In genomic region chr3:114496021-114496434, GRCh38 we compare ENCODE assay signal across 14 cellular contexts.
DNase-seq lines count a peak whose midpoint lies in the region; ATAC-seq and TF ChIP-seq lines count a peak whose summit lies in the region.
"Had no signal": no experiment of that assay in that cellular context is flagged by ENCODE, and none has a peak within 500 bp of the region (broad histone marks: within the 10 kb centered on the region; RNA-seq: fewer than 3 reads in every experiment).

No MANE protein-coding gene starts in this region.

- H3K4me1 Mint-ChIP-seq in chondrocyte (ENCODE audit: low read depth) = peaks cover 54% of the 10 kb centered on the region

- dilution Hi-C loops in IMR-90 (cut with HindIII; ENCODE audit: low sequenced_read_pairs, unreplicated experiment) = no loop called here

- H3K9me3 ChIP-seq in IMR-90 (ENCODE audit: control insufficient read depth, insufficient read depth, low read length) = no peaks in the 10 kb centered on the region
- H3K9me3 ChIP-seq: upper lobe of right lung had no signal

- H3K4me2 ChIP-seq in IMR-90 (ENCODE audit: low read depth, low read length) = peak overlapping the region; percentile 29; the same call in 1 of the 2 replicates

- no peak overlapping the region for H2BK120ac ChIP-seq in IMR-90 (ENCODE audit: low read depth, low read length)

- H3K56ac ChIP-seq in IMR-90 (ENCODE audit: extremely low read depth, insufficient read depth, low read length) = no peak overlapping the region

- BruUV-seq in IMR-90 (replicated peaks; lab: Mats Ljungman, UMichigan) = no TSS peak

- TF ChIP-seq CTCF in IMR-90 (conservative IDR thresholded peaks at IDR 0.05; ENCODE audit: low read depth, low read length) (no peak), chondrocyte (IDR thresholded peaks at IDR 0.05) (no peak)

- no peaks in the 10 kb centered on the region for H3K79me2 ChIP-seq in ACC112 (ENCODE audit: control insufficient read depth, insufficient read depth, low read length, unreplicated experiment)

- no peaks in the 10 kb centered on the region for H3K27me3 Mint-ChIP-seq in chondrocyte (ENCODE audit: low read depth)

- peaks cover 17% of the 10 kb centered on the region for H3K9me1 ChIP-seq in IMR-90 (ENCODE audit: insufficient read depth, low read length)

- no CpG with 5 or more reads among the region's 1 CpG for WGBS in IMR-90 (ENCODE audit: extremely low coverage in 2 of 2, insufficient read length in 1 of 2), 2 experiments

- H3K4me3 ChIP-seq in ACC112 (ENCODE audit: low read depth, low read length) (peak overlapping the region; percentile 32; the same call in 1 of the 2 replicates), IMR-90 (ENCODE audit: insufficient read depth, low read depth, low read length) (no peak overlapping the region)
- H3K4me3 ChIP-seq: upper lobe of right lung had no signal

- POLR2A ChIA-PET in IMR-90 (lab: Charles Lee; ENCODE audit: unreplicated experiment) = no interaction called here

- H2BK5ac ChIP-seq in IMR-90 (ENCODE audit: low read depth, low read length, poor library complexity, severe bottlenecking) = peak overlapping the region; percentile 11

- peak overlapping the region; percentile 10; the same call in 1 of the 2 replicates for H4K91ac ChIP-seq in IMR-90 (ENCODE audit: insufficient read depth, low read depth, low read length)

- TF ChIP-seq POLR2A in IMR-90 (IDR thresholded peaks at IDR 0.05; ENCODE audit: low read depth, low read length) = no peak

- CTCF ChIA-PET in IMR-90 (lab: Yijun Ruan, JAX) = interaction anchor here (0.6 to 1.3 kb wide), 4 partner anchors 9 to 721 kb away, joined by 3 to 6 read pairs (median 3); no protein-coding TSS in a partner anchor

- H4K5ac ChIP-seq in IMR-90 (ENCODE audit: low read depth, low read length) = no peak overlapping the region

- no peak overlapping the region for H2AK5ac ChIP-seq in IMR-90 (ENCODE audit: low read depth, low read length)

- 0 out of 2 replicates have a peak overlapping the region, but pooled peaks have one; percentile 8 for H3K18ac ChIP-seq in IMR-90 (ENCODE audit: low read depth, low read length)

- H3K23ac ChIP-seq in IMR-90 (ENCODE audit: low read depth, low read length) = no peak overlapping the region

- no peaks in the 10 kb centered on the region for H3K27me3 ChIP-seq in ACC112 (ENCODE audit: insufficient read depth, low read length)
- H3K27me3 ChIP-seq in IMR-90 (ENCODE audit: control insufficient read depth, insufficient read depth, low read length) = no peaks in the 10 kb centered on the region
- H3K27me3 ChIP-seq: upper lobe of right lung had no signal

- H4K8ac ChIP-seq in IMR-90 (ENCODE audit: low read depth in 2 of 2, low read length in 2 of 2) = no peak overlapping the region

- no peak overlapping the region for H3K4me3 Mint-ChIP-seq in chondrocyte (ENCODE audit: unreplicated experiment)
- H3K4me3 Mint-ChIP-seq: activated CD4-positive, alpha-beta memory T cell treated with anti-CD3 and anti-CD28 coated beads, Interleukin-2, amount 10 ng/mL, durations not matched to agents 7 days and 5 days; T-helper 17 cell had no signal

- H3K36me3 ChIP-seq in ACC112 (ENCODE audit: insufficient read depth, low read length) = no peaks in the 10 kb centered on the region
- H3K36me3 ChIP-seq in IMR-90 (ENCODE audit: control insufficient read depth, insufficient read depth, low read length) = 0 out of 2 replicates have a peak, but pooled peaks cover 1% of the 10 kb centered on the region
- H3K36me3 ChIP-seq: upper lobe of right lung had no signal

- no peak for TF ChIP-seq RAD21 in IMR-90 (IDR thresholded peaks at IDR 0.05; ENCODE audit: low read length)

- H3K27ac ChIP-seq in ACC112 (ENCODE audit: low read depth, low read length) (peak overlapping the region; percentile 88), IMR-90 (ENCODE audit: insufficient read depth, low read length) (peak overlapping the region; percentile 28; the same call in 1 of the 2 replicates)
- H3K27ac ChIP-seq: upper lobe of right lung had no signal

- H2AFZ ChIP-seq in ACC112 (ENCODE audit: low read length, unreplicated experiment) = no peak overlapping the region
- no peak overlapping the region for H2AFZ ChIP-seq in IMR-90 (replicated peaks; ENCODE audit: low read length, poor library complexity)

- peaks cover 8% of the 10 kb centered on the region; the same call in 1 of the 2 replicates for H4K20me1 ChIP-seq in IMR-90 (ENCODE audit: insufficient read depth, low read length)

- H3K4me1 ChIP-seq in ACC112 (ENCODE audit: control insufficient read depth, insufficient read depth, low read length, unreplicated experiment) (peaks cover 63% of the 10 kb centered on the region), IMR-90 (ENCODE audit: control insufficient read depth, insufficient read depth, low read length) (peaks cover 8% of the 10 kb centered on the region)

- peaks cover 5 to 49% of the 10 kb centered on the region in 2 experiments for H3K79me1 ChIP-seq in IMR-90 (ENCODE audit: low read depth in 1 of 2, low read length in 2 of 2)

- H3K27ac Mint-ChIP-seq in chondrocyte (ENCODE audit: unreplicated experiment) = peak overlapping the region; percentile 49
- H3K27ac Mint-ChIP-seq: activated CD4-positive, alpha-beta memory T cell treated with anti-CD3 and anti-CD28 coated beads, Interleukin-2, amount 10 ng/mL, durations not matched to agents 7 days and 5 days; T-helper 17 cell had no signal

- peak; percentile 72 for DNase-seq in IMR-90
- no peak for DNase-seq in chondrocyte (ENCODE audit: low spot score)
- DNase-seq in left lobe of liver (ENCODE audit: low spot score) = peak; percentile 49
- no peak for DNase-seq in stimulated activated CD8-positive, alpha-beta memory T cell treated with anti-CD3 and anti-CD28 coated beads, Interleukin-4, amount 100 ng/mL, for 48 hours
- DNase-seq in HPDE6-E6E7 (ENCODE audit: extremely low spot score) = no peak
- no peak for DNase-seq in NCI-H2171 treated with DMSO at 0.1 percent for 48 hours (lab: John Stamatoyannopoulos, UW)
- DNase-seq: activated CD4-positive, alpha-beta memory T cell treated with anti-CD3 and anti-CD28 coated beads, Interleukin-2, amount 10 ng/mL, durations not matched to agents 7 days and 5 days; activated naive CD4-positive, alpha-beta T cell treated with anti-CD3 and anti-CD28 coated beads, Interleukin-2, amount 50 U/mL, for 16 hours; NCI-H1436 treated with DMSO at 0.1 percent for 48 hours; NK-92 treated with Interleukin-12 subunit alpha and Interleukin-12 subunit beta, amount 100 ng/mL, for 24 hours; T-helper 17 cell; upper lobe of right lung had no signal

- H2BK15ac ChIP-seq in IMR-90 (ENCODE audit: low read depth, low read length) = no peak overlapping the region

- intact Hi-C loops in IMR-90 (cut with micrococcal nuclease) = no loop called here

- H3K9me3 Mint-ChIP-seq in chondrocyte (ENCODE audit: low read depth) = no peaks in the 10 kb centered on the region
- H3K9me3 Mint-ChIP-seq: activated CD4-positive, alpha-beta memory T cell treated with anti-CD3 and anti-CD28 coated beads, Interleukin-2, amount 10 ng/mL, durations not matched to agents 7 days and 5 days had no signal

- ATAC-seq in IMR-90 (ENCODE audit: low read depth) = peak; percentile 75
- ATAC-seq in left lobe of liver = peak; percentile 55
- ATAC-seq in GM18861 (IDR thresholded peaks at IDR 0.05; ENCODE audit: unreplicated experiment) = no peak
- ATAC-seq: T-helper 17 cell had no signal

- no peaks in the 10 kb centered on the region for H3K36me3 Mint-ChIP-seq in chondrocyte (ENCODE audit: low read depth)

- 0 out of 2 replicates have a peak overlapping the region, but pooled peaks have one; percentile 49 for H3K14ac ChIP-seq in IMR-90 (replicated peaks; ENCODE audit: low read depth, low read length)

- H2BK20ac ChIP-seq in IMR-90 (ENCODE audit: low read depth, low read length) = 0 out of 2 replicates have a peak overlapping the region, but pooled peaks have one; percentile 32

- H3K4ac ChIP-seq in IMR-90 (ENCODE audit: low read depth, low read length) = no peak overlapping the region

- H3K9ac ChIP-seq in IMR-90 (ENCODE audit: low read depth, low read length) = no peak overlapping the region

- in situ Hi-C loops in IMR-90 (cut with MboI; ENCODE audit: low sequenced_read_pairs) = no loop called here

- H2AK9ac ChIP-seq in IMR-90 (replicated peaks; ENCODE audit: low read depth, low read length, poor library complexity) = no peak overlapping the region

TF ChIP-seq in IMR-90, 13 proteins besides CTCF, POLR2A, EP300 and RAD21:
- TF ChIP-seq MAZ (IDR thresholded peaks at IDR 0.05; ENCODE audit: borderline replicate concordance, low read depth, low read length) (no peak), BHLHE40 (IDR thresholded peaks at IDR 0.05; ENCODE audit: low read depth, low read length) (no peak), NFE2L2 (IDR thresholded peaks at IDR 0.05; ENCODE audit: low read depth, low read length) (no peak), CEBPB (IDR thresholded peaks at IDR 0.05; ENCODE audit: low read depth, low read length) (no peak), CHD1 (IDR thresholded peaks at IDR 0.05; ENCODE audit: low read depth, low read length) (no peak)

Comparison
In these comparisons a context has a peak if more than half of its experiments do, and no peak if none do; other contexts are left out.
1. DNase-seq: peak in IMR-90 (single experiment) and left lobe of liver (single experiment); none in chondrocyte (single experiment), stimulated activated CD8-positive, alpha-beta memory T cell treated with anti-CD3 and anti-CD28 coated beads, Interleukin-4, amount 100 ng/mL, for 48 hours (single experiment), HPDE6-E6E7 (single experiment) and NCI-H2171 treated with DMSO at 0.1 percent for 48 hours (single experiment).